ENCODE assay signal across 16 cellular contexts in genomic region chr7:138524259-138524658, GRCh38.
DNase-seq lines count a peak whose midpoint lies in the region; ATAC-seq, FAIRE-seq and TF ChIP-seq lines count a peak whose summit lies in the region.
"Had no signal": no experiment of that assay in that cellular context is flagged by ENCODE, and none has a peak within 500 bp of the region (broad histone marks: within the 10 kb centered on the region; RNA-seq: fewer than 3 reads in every experiment).

No MANE protein-coding gene starts in this region.

- no TSS peak for BruUV-seq in HepG2 (replicated peaks; lab: Mats Ljungman, UMichigan)

- H3K4me2 ChIP-seq in HepG2 (ENCODE audit: low read depth, low read length), result no peak overlapping the region
- H3K4me2 ChIP-seq: BLaER1 had no signal

- H3K36me3 Mint-ChIP-seq in progenitor cell of endocrine pancreas (ENCODE audit: insufficient read depth), result peaks cover 80% of the 10 kb centered on the region
- H3K36me3 Mint-ChIP-seq in stimulated activated naive B cell treated with anti-CD40 and anti-IgM and Interleukin-4, amounts not matched to agents 10 μg/mL and 1 μg/mL and 100 μg/mL, for 72 hours, result peaks cover 50 to 75% of the 10 kb centered on the region in 2 donors

- peak overlapping the region; percentile 29 for H3K27ac Mint-ChIP-seq in progenitor cell of endocrine pancreas
- no peak overlapping the region for H3K27ac Mint-ChIP-seq in stimulated activated naive B cell treated with anti-CD40 and anti-IgM and Interleukin-4, amounts not matched to agents 10 μg/mL and 1 μg/mL and 100 μg/mL, for 72 hours
- H3K27ac Mint-ChIP-seq: CD14-positive monocyte; CD4-positive, alpha-beta memory T cell had no signal

- H3K27me3 ChIP-seq in HepG2 (ENCODE audit: control insufficient read depth in 1 of 2, insufficient read depth in 2 of 2, low read length in 2 of 2) (no peaks in the 10 kb centered on the region), right lobe of liver (no peaks in the 10 kb centered on the region), dorsolateral prefrontal cortex (no peaks in the 10 kb centered on the region)
- H3K27me3 ChIP-seq: BLaER1 had no signal

- H3K4me3 ChIP-seq in HepG2 (replicated peaks in 1 of 3; ENCODE audit: insufficient read depth in 1 of 3, low read depth in 2 of 3, low read length in 3 of 3) (no peak overlapping the region), right lobe of liver (no peak overlapping the region), dorsolateral prefrontal cortex (no peak overlapping the region)
- H3K4me3 ChIP-seq: BLaER1, GM12878, HAP-1 had no signal

- no peak for DNase-seq in HepG2 (ENCODE audit: low spot score)
- no peak for DNase-seq in right lobe of liver
- no peak for DNase-seq in progenitor cell of endocrine pancreas (ENCODE audit: low spot score, unreplicated experiment)
- no peak for DNase-seq in stimulated activated naive B cell treated with anti-CD40 and anti-IgM and Interleukin-4, amounts not matched to agents 10 μg/mL and 1 μg/mL and 100 μg/mL, for 72 hours
- no peak for DNase-seq in dorsolateral prefrontal cortex
- DNase-seq: 8988T; Calu3; CD4-positive, alpha-beta memory T cell; DMS79 treated with DMSO at 0.1 percent for 48 hours had no signal

- FAIRE-seq in HepG2 (lab: Jason Lieb, UNC), result no peak
- FAIRE-seq in endometrium (lab: Jason Lieb, UNC), result peak; percentile 23
- FAIRE-seq: GM12878, H1 had no signal

- TF ChIP-seq RAD21 in HepG2 (CRISPR knock-in tag; IDR thresholded peaks at IDR 0.05), result no peak

- in situ Hi-C loops in HepG2 (cut with HindIII; ENCODE audit: extremely low pct_ligation_motif_present, low pct_unique_long_range_greater_than_20kb), result no loop called here

- CTCF ChIA-PET in HepG2 (lab: Yijun Ruan, JAX; ENCODE audit: low intra/inter-chr PET ratio, low total read pairs), result no interaction called here

- 100% methylated on average over 2 of the region's 2 CpGs for WGBS in HepG2 (ENCODE audit: low lambda C conversion rate)
- WGBS in right lobe of liver (ENCODE audit: insufficient coverage, low coverage, low lambda C conversion rate, missing lambda C conversion rate), result 87% methylated on average over 2 of the region's 2 CpGs

- H2AFZ ChIP-seq in HepG2 (ENCODE audit: low read length), result no peak overlapping the region

- H3K36me3 ChIP-seq in HepG2 (replicated peaks in 1 of 2; ENCODE audit: control insufficient read depth in 1 of 2, insufficient read depth in 2 of 2, low read length in 2 of 2), result peaks cover 15 to 69% of the 10 kb centered on the region in 2 experiments
- H3K36me3 ChIP-seq in right lobe of liver, result peaks cover 0 to 15% (median 11%) of the 10 kb centered on the region in 4 donors

- no peak for TF ChIP-seq CTCF in HepG2 (CRISPR knock-in tag; IDR thresholded peaks at IDR 0.05)
- no peak for TF ChIP-seq CTCF in right lobe of liver (IDR thresholded peaks at IDR 0.05)
- no peak for TF ChIP-seq CTCF in progenitor cell of endocrine pancreas (IDR thresholded peaks at IDR 0.05; ENCODE audit: unreplicated experiment)
- no peak for TF ChIP-seq CTCF in dorsolateral prefrontal cortex (IDR thresholded peaks at IDR 0.05 in 54 of 56, conservative IDR thresholded peaks at IDR 0.05 in 2 of 56; ENCODE audit: low read depth in 1 of 56, partially characterized antibody in 56 of 56)

- H3K4me1 ChIP-seq in HepG2 (ENCODE audit: insufficient read depth, low read length) (no peaks in the 10 kb centered on the region), right lobe of liver (no peaks in the 10 kb centered on the region)
- H3K4me1 ChIP-seq: BLaER1, HAP-1 had no signal

- H3K9me3 ChIP-seq in HepG2 (ENCODE audit: low read length) (peaks cover 20% of the 10 kb centered on the region), right lobe of liver (peaks cover 0 to 7% (median 0%) of the 10 kb centered on the region in 4 donors)

- no peak overlapping the region for H3K4me3 Mint-ChIP-seq in progenitor cell of endocrine pancreas (ENCODE audit: low read depth)
- H3K4me3 Mint-ChIP-seq in stimulated activated naive B cell treated with anti-CD40 and anti-IgM and Interleukin-4, amounts not matched to agents 10 μg/mL and 1 μg/mL and 100 μg/mL, for 72 hours, result no peak overlapping the region
- H3K4me3 Mint-ChIP-seq: CD14-positive monocyte; CD4-positive, alpha-beta memory T cell had no signal

- H3K27me3 Mint-ChIP-seq in progenitor cell of endocrine pancreas, result no peaks in the 10 kb centered on the region
- no peaks in the 10 kb centered on the region for H3K27me3 Mint-ChIP-seq in stimulated activated naive B cell treated with anti-CD40 and anti-IgM and Interleukin-4, amounts not matched to agents 10 μg/mL and 1 μg/mL and 100 μg/mL, for 72 hours
- H3K27me3 Mint-ChIP-seq: CD4-positive, alpha-beta memory T cell had no signal

- ATAC-seq in HepG2 (no peak), right lobe of liver (no peak), GM21515 (IDR thresholded peaks at IDR 0.05; ENCODE audit: unreplicated experiment) (no peak)
- ATAC-seq in stimulated activated naive B cell treated with anti-CD40 and anti-IgM and Interleukin-4, amounts not matched to agents 10 μg/mL and 1 μg/mL and 100 μg/mL, for 72 hours (replicated peaks), result no peak
- ATAC-seq: GM12878 had no signal

- no peak overlapping the region for H3K9ac ChIP-seq in HepG2 (ENCODE audit: insufficient read depth, low read depth, low read length)
- H3K9ac ChIP-seq: BLaER1 had no signal

- POLR2A ChIA-PET in HepG2 (lab: Yijun Ruan, JAX), result no interaction called here

- 0 out of 2 replicates have a peak, but pooled peaks cover under 1% of the 10 kb centered on the region for H4K20me1 ChIP-seq in HepG2 (ENCODE audit: insufficient read depth, low read length)
- H4K20me1 ChIP-seq: BLaER1 had no signal

- peaks cover 40% of the 10 kb centered on the region for H3K79me2 ChIP-seq in HepG2 (ENCODE audit: insufficient read depth, low read length)

- H3K9me3 Mint-ChIP-seq in progenitor cell of endocrine pancreas (ENCODE audit: low read depth), result peaks cover 32% of the 10 kb centered on the region
- H3K9me3 Mint-ChIP-seq in stimulated activated naive B cell treated with anti-CD40 and anti-IgM and Interleukin-4, amounts not matched to agents 10 μg/mL and 1 μg/mL and 100 μg/mL, for 72 hours, result peaks cover 15 to 20% of the 10 kb centered on the region in 2 donors

- intact Hi-C loops in HepG2 (cut with micrococcal nuclease; ENCODE audit: unreplicated experiment), result loop anchor here (5.0 kb wide), 1 partner anchor 62 kb away; the partner anchor contains the start of gene TRIM24
- intact Hi-C loops in right lobe of liver (cut with DNase I), result no loop called here
- intact Hi-C loops in dorsolateral prefrontal cortex (cut with DNase I), result no loop called here

- H3K4me1 Mint-ChIP-seq in progenitor cell of endocrine pancreas (ENCODE audit: low read depth), result no peaks in the 10 kb centered on the region
- H3K4me1 Mint-ChIP-seq in stimulated activated naive B cell treated with anti-CD40 and anti-IgM and Interleukin-4, amounts not matched to agents 10 μg/mL and 1 μg/mL and 100 μg/mL, for 72 hours, result no peaks in the 10 kb centered on the region
- H3K4me1 Mint-ChIP-seq: CD14-positive monocyte; CD4-positive, alpha-beta memory T cell had no signal

- no peak overlapping the region for H3K27ac ChIP-seq in HepG2 (ENCODE audit: extremely low read length, insufficient read depth, low read length)
- no peak overlapping the region for H3K27ac ChIP-seq in right lobe of liver
- no peak overlapping the region for H3K27ac ChIP-seq in dorsolateral prefrontal cortex
- H3K27ac ChIP-seq: BLaER1 had no signal

- TF ChIP-seq EP300 in HepG2 (IDR thresholded peaks at IDR 0.05; ENCODE audit: low read depth in 2 of 2, low read length in 2 of 2) (no peak), HepG2 (CRISPR knock-in tag; IDR thresholded peaks at IDR 0.05; ENCODE audit: borderline replicate concordance) (no peak)

- TF ChIP-seq POLR2A in HepG2 (IDR thresholded peaks at IDR 0.05; ENCODE audit: insufficient read depth in 1 of 2, low read depth in 2 of 2, low read length in 2 of 2) (no peak), right lobe of liver (IDR thresholded peaks at IDR 0.05) (no peak)

TF ChIP-seq in HepG2, 621 proteins besides CTCF, POLR2A, EP300 and RAD21:
- TF ChIP-seq AGO2 (optimal IDR thresholded peaks at IDR 0.05; ENCODE audit: low read depth, low read length), result peak; percentile 84
- peak; percentile 59 for TF ChIP-seq SRSF4 (IDR thresholded peaks at IDR 0.05; ENCODE audit: low read depth, low read length, poor library complexity, severe bottlenecking)
- no peak for TF ChIP-seq ZNF788 (CRISPR knock-in tag; IDR thresholded peaks at IDR 0.05; ENCODE audit: borderline replicate concordance)
